Comparison of ENCODE assay signal across 20 cellular contexts in genomic region chr9:36218011-36218410, GRCh38. TPM values are rescaled to one million over a fixed set of nuclear protein-coding genes. Genes with fewer than 3 reads are reported as not detected.
A peak's percentile ranks its signal among the peaks of the same experiment; 100 is the strongest.
DNase-seq lines count a peak whose midpoint lies in the region; ATAC-seq and TF ChIP-seq lines count a peak whose summit lies in the region.
"Had no signal": no experiment of that assay in that cellular context is flagged by ENCODE, and none has a peak within 500 bp of the region (broad histone marks: within the 10 kb centered on the region; RNA-seq: fewer than 3 reads in every experiment).

No MANE protein-coding gene starts in this region.

- no peak overlapping the region for H2AFZ ChIP-seq in mesenchymal stem cell (ENCODE audit: low read depth, low read length)
- H2AFZ ChIP-seq: parathyroid adenoma had no signal

- H2BK5ac ChIP-seq in mesenchymal stem cell (ENCODE audit: low read depth, low read length, poor library complexity, severe bottlenecking): no peak overlapping the region

- 97% methylated on average over 5 of the region's 5 CpGs for WGBS in mesenchymal stem cell
- WGBS in prostate gland: 87% methylated on average over 5 of the region's 5 CpGs

- H3K36me3 Mint-ChIP-seq in activated T-helper 1 cell treated with anti-CD3 and anti-CD28 coated beads, Interleukin-12 subunit alpha, Interleukin-12 subunit beta, Interleukin-2, Interleukin-4 antibody, amounts not matched to agents 30 ng/mL and 10 ng/mL and 1 ng/mL, durations not matched to agents 14 hours and 24 hours and 36 hours (ENCODE audit: low read depth): peaks cover 58% of the 10 kb centered on the region

- no peak for TF ChIP-seq CTCF in prostate gland (IDR thresholded peaks at IDR 0.05)

- H3K18ac ChIP-seq in mesenchymal stem cell (ENCODE audit: low read depth in 1 of 2, low read length in 2 of 2): no peak overlapping the region

- intact Hi-C loops in activated T-helper 1 cell treated with anti-CD3 and anti-CD28 coated beads, Interleukin-12 subunit alpha, Interleukin-12 subunit beta, Interleukin-2, Interleukin-4 antibody, amounts not matched to agents 30 ng/mL and 10 ng/mL and 1 ng/mL, durations not matched to agents 14 hours and 24 hours and 36 hours (cut with micrococcal nuclease): loop anchor here (10.0 kb wide), 1 partner anchor 357 kb away; the partner anchor contains the start of gene MELK
- intact Hi-C loops in prostate gland (cut with DNase I): no loop called here

- H2BK120ac ChIP-seq in mesenchymal stem cell (ENCODE audit: low read depth, low read length): no peak overlapping the region

- H3K27me3 ChIP-seq in mesenchymal stem cell (ENCODE audit: control insufficient read depth in 1 of 2, insufficient read depth in 1 of 2, low read length in 2 of 2) (no peaks in the 10 kb centered on the region), prostate gland (replicated peaks; ENCODE audit: insufficient read depth) (no peaks in the 10 kb centered on the region)
- H3K27me3 ChIP-seq: ascending aorta, spleen, suprapubic skin had no signal

- H2BK12ac ChIP-seq in mesenchymal stem cell (ENCODE audit: low read length in 2 of 2): no peak overlapping the region

- peaks cover 6% of the 10 kb centered on the region for H3K9me3 ChIP-seq in mesenchymal stem cell (ENCODE audit: control insufficient read depth, low read length)
- no peaks in the 10 kb centered on the region for H3K9me3 ChIP-seq in prostate gland
- H3K9me3 ChIP-seq: ascending aorta, suprapubic skin had no signal

- H3K4me2 ChIP-seq in mesenchymal stem cell (ENCODE audit: low read length, poor library complexity, severe bottlenecking): no peak overlapping the region

- no peak overlapping the region for H3K23ac ChIP-seq in mesenchymal stem cell (ENCODE audit: low read length in 2 of 2)

- no peak overlapping the region for H3K4ac ChIP-seq in mesenchymal stem cell (ENCODE audit: low read depth in 1 of 2, low read length in 2 of 2)

- H3K36me3 ChIP-seq in mesenchymal stem cell (ENCODE audit: control insufficient read depth in 1 of 2, insufficient read depth in 2 of 2, low read depth in 1 of 2, low read length in 2 of 2) (peaks cover 53 to 88% of the 10 kb centered on the region in 2 experiments), prostate gland (peaks cover 6 to 8% of the 10 kb centered on the region in 2 donors)

- peak overlapping the region; percentile 6 for H3K9ac ChIP-seq in mesenchymal stem cell (ENCODE audit: low read length)
- H3K9ac ChIP-seq: parathyroid adenoma had no signal

- H3K14ac ChIP-seq in mesenchymal stem cell (ENCODE audit: low read length in 2 of 2): no peak overlapping the region

- H3K79me1 ChIP-seq in mesenchymal stem cell (replicated peaks; ENCODE audit: low read length, poor library complexity, severe bottlenecking): peaks cover 29% of the 10 kb centered on the region

- peak overlapping the region; percentile 71 for H3K4me3 Mint-ChIP-seq in activated T-helper 1 cell treated with anti-CD3 and anti-CD28 coated beads, Interleukin-12 subunit alpha, Interleukin-12 subunit beta, Interleukin-2, Interleukin-4 antibody, amounts not matched to agents 30 ng/mL and 10 ng/mL and 1 ng/mL, durations not matched to agents 14 hours and 24 hours and 36 hours

- peak overlapping the region; percentile 90 for H3K27ac Mint-ChIP-seq in activated T-helper 1 cell treated with anti-CD3 and anti-CD28 coated beads, Interleukin-12 subunit alpha, Interleukin-12 subunit beta, Interleukin-2, Interleukin-4 antibody, amounts not matched to agents 30 ng/mL and 10 ng/mL and 1 ng/mL, durations not matched to agents 14 hours and 24 hours and 36 hours

- H2BK15ac ChIP-seq in mesenchymal stem cell (ENCODE audit: low read depth, poor library complexity, severe bottlenecking): no peak overlapping the region

- peaks cover 42% of the 10 kb centered on the region for H3K4me1 Mint-ChIP-seq in activated T-helper 1 cell treated with anti-CD3 and anti-CD28 coated beads, Interleukin-12 subunit alpha, Interleukin-12 subunit beta, Interleukin-2, Interleukin-4 antibody, amounts not matched to agents 30 ng/mL and 10 ng/mL and 1 ng/mL, durations not matched to agents 14 hours and 24 hours and 36 hours (ENCODE audit: low read depth)

- no peak overlapping the region for H4K8ac ChIP-seq in mesenchymal stem cell (ENCODE audit: low read length)

- ATAC-seq in GM21786 (IDR thresholded peaks at IDR 0.05; ENCODE audit: unreplicated experiment): no peak
- ATAC-seq: PC-3 had no signal

- TF ChIP-seq POLR2A in prostate gland (IDR thresholded peaks at IDR 0.05): no peak

- H3K4me1 ChIP-seq in mesenchymal stem cell (ENCODE audit: control insufficient read depth, insufficient read depth, low read depth, low read length) (peaks cover 16% of the 10 kb centered on the region), prostate gland (replicated peaks) (no peaks in the 10 kb centered on the region)
- H3K4me1 ChIP-seq: parathyroid adenoma had no signal

- H4K91ac ChIP-seq in mesenchymal stem cell (ENCODE audit: low read length): no peak overlapping the region

- DNase-seq in NCI-H1092 treated with DMSO at 0.1 percent for 48 hours (lab: John Stamatoyannopoulos, UW): peak; percentile 25
- DNase-seq in NCI-H1092 (lab: John Stamatoyannopoulos, UW): no peak
- DNase-seq in NCI-H2081 treated with DMSO at 0.1 percent for 48 hours (lab: John Stamatoyannopoulos, UW): peak; percentile 17
- no peak for DNase-seq in activated T-helper 1 cell treated with anti-CD3 and anti-CD28 coated beads, Interleukin-12 subunit alpha, Interleukin-12 subunit beta, Interleukin-2, Interleukin-4 antibody, amounts not matched to agents 30 ng/mL and 10 ng/mL and 1 ng/mL, durations not matched to agents 14 hours and 24 hours and 36 hours (ENCODE audit: low spot score)
- DNase-seq in mesenchymal stem cell: no peak
- no peak for DNase-seq in NCI-H510A treated with DMSO at 0.1 percent for 48 hours (lab: John Stamatoyannopoulos, UW)
- no peak for DNase-seq in prostate gland (ENCODE audit: low spot score)
- DNase-seq: dermis blood vessel endothelial cell, EL, kidney, NCI-H510A, PC-3, spleen, WERI-Rb-1 had no signal

- H3K4me3 ChIP-seq in mesenchymal stem cell (ENCODE audit: insufficient read depth in 1 of 2, low read depth in 1 of 2, low read length in 2 of 2): no peak overlapping the region
- H3K4me3 ChIP-seq in prostate gland: no peak overlapping the region
- H3K4me3 ChIP-seq: ascending aorta, spleen, suprapubic skin had no signal

- no peaks in the 10 kb centered on the region for H3K27me3 Mint-ChIP-seq in activated T-helper 1 cell treated with anti-CD3 and anti-CD28 coated beads, Interleukin-12 subunit alpha, Interleukin-12 subunit beta, Interleukin-2, Interleukin-4 antibody, amounts not matched to agents 30 ng/mL and 10 ng/mL and 1 ng/mL, durations not matched to agents 14 hours and 24 hours and 36 hours (ENCODE audit: insufficient read depth)

- H2AK5ac ChIP-seq in mesenchymal stem cell (ENCODE audit: low read length, severe bottlenecking): no peak overlapping the region

- H3K27ac ChIP-seq in mesenchymal stem cell (ENCODE audit: low read length, poor library complexity, severe bottlenecking): peak overlapping the region; percentile 61
- H3K27ac ChIP-seq in prostate gland: no peak overlapping the region
- H3K27ac ChIP-seq: 22Rv1, ascending aorta, parathyroid adenoma, suprapubic skin, WERI-Rb-1 had no signal

- peaks cover 4% of the 10 kb centered on the region for H3K9me3 Mint-ChIP-seq in activated T-helper 1 cell treated with anti-CD3 and anti-CD28 coated beads, Interleukin-12 subunit alpha, Interleukin-12 subunit beta, Interleukin-2, Interleukin-4 antibody, amounts not matched to agents 30 ng/mL and 10 ng/mL and 1 ng/mL, durations not matched to agents 14 hours and 24 hours and 36 hours

RNA-seq across cellular contexts. Expression of gene CLTA, which starts 27.3 kb away (rescaled TPM):
- total RNA-seq in activated T-helper 1 cell treated with anti-CD3 and anti-CD28 coated beads, Interleukin-12 subunit alpha, Interleukin-12 subunit beta, Interleukin-2, Interleukin-4 antibody, amounts not matched to agents 30 ng/mL and 10 ng/mL and 1 ng/mL, durations not matched to agents 14 hours and 24 hours and 36 hours: 175 and 182 TPM in 2 replicates
- 420 TPM for polyA plus RNA-seq in mesenchymal stem cell (2013, experiment 1 of 2)
- 415 TPM for polyA plus RNA-seq in mesenchymal stem cell (2013, experiment 2 of 2)
- total RNA-seq in prostate gland: 100 to 1,000 TPM; 210 to 259 TPM

RNA-seq across cellular contexts. Expression of gene GNE, which starts 40.2 kb away (rescaled TPM):
- total RNA-seq in activated T-helper 1 cell treated with anti-CD3 and anti-CD28 coated beads, Interleukin-12 subunit alpha, Interleukin-12 subunit beta, Interleukin-2, Interleukin-4 antibody, amounts not matched to agents 30 ng/mL and 10 ng/mL and 1 ng/mL, durations not matched to agents 14 hours and 24 hours and 36 hours: 21.7 and 22.7 TPM in 2 replicates
- polyA plus RNA-seq in mesenchymal stem cell (2013, experiment 1 of 2): 8.1 TPM
- polyA plus RNA-seq in mesenchymal stem cell (2013, experiment 2 of 2): 8.0 TPM
- total RNA-seq in prostate gland: 10 to 100 TPM; 34.5 to 54.0 TPM

RNA-seq across cellular contexts. Expression of gene CCIN, which starts 48.8 kb away (rescaled TPM):
- not detected in 2 replicates for total RNA-seq in activated T-helper 1 cell treated with anti-CD3 and anti-CD28 coated beads, Interleukin-12 subunit alpha, Interleukin-12 subunit beta, Interleukin-2, Interleukin-4 antibody, amounts not matched to agents 30 ng/mL and 10 ng/mL and 1 ng/mL, durations not matched to agents 14 hours and 24 hours and 36 hours
- 0.01 TPM for polyA plus RNA-seq in mesenchymal stem cell (2013, experiment 1 of 2)
- 0.04 TPM for polyA plus RNA-seq in mesenchymal stem cell (2013, experiment 2 of 2)
- 1 to 10 TPM in 1 of 2 donors, under 1 TPM in 1; 0.18 to 3.0 TPM for total RNA-seq in prostate gland
- total RNA-seq: ascending aorta, esophagus mucosa, suprapubic skin had no signal

Comparison
In these comparisons a context has a peak if more than half of its experiments do, and no peak if none do; other contexts are left out.
1. DNase-seq: peak in NCI-H1092 treated with DMSO at 0.1 percent for 48 hours (single experiment) and NCI-H2081 treated with DMSO at 0.1 percent for 48 hours (single experiment); none in NCI-H1092 (single experiment), activated T-helper 1 cell treated with anti-CD3 and anti-CD28 coated beads, Interleukin-12 subunit alpha, Interleukin-12 subunit beta, Interleukin-2, Interleukin-4 antibody, amounts not matched to agents 30 ng/mL and 10 ng/mL and 1 ng/mL, durations not matched to agents 14 hours and 24 hours and 36 hours (single experiment), mesenchymal stem cell (single experiment), NCI-H510A treated with DMSO at 0.1 percent for 48 hours (single experiment) and prostate gland (single experiment).